Comparison of ENCODE assay signal across 25 cellular contexts in genomic region chr10:4249841-4250496, GRCh38.
A peak's percentile ranks its signal among the peaks of the same experiment; 100 is the strongest.
DNase-seq lines count a peak whose midpoint lies in the region; ATAC-seq, FAIRE-seq and TF ChIP-seq lines count a peak whose summit lies in the region.
"Had no signal": no experiment of that assay in that cellular context is flagged by ENCODE, and none has a peak within 500 bp of the region (broad histone marks: within the 10 kb centered on the region; RNA-seq: fewer than 3 reads in every experiment).

No MANE protein-coding gene starts in this region.

- H3K27ac ChIP-seq in ACC112 (ENCODE audit: low read depth, low read length) (peak overlapping the region; percentile 76), astrocyte (ENCODE audit: low read depth, low read length) (peak overlapping the region; percentile 14), foreskin keratinocyte (peak overlapping the region; percentile 89)
- H3K27ac ChIP-seq: adrenal gland, Peyer's patch, SK-N-MC had no signal

- peaks cover 35% of the 10 kb centered on the region for H3K4me1 Mint-ChIP-seq in astrocyte (ENCODE audit: low read depth, unreplicated experiment)
- peaks cover 18% of the 10 kb centered on the region for H3K4me1 Mint-ChIP-seq in T-helper 2 cell treated with Interferon-gamma antibody and Interleukin-4, amounts not matched to agents 5 μg/mL and 100 μg/mL, for 36 hours (ENCODE audit: low read depth)
- H3K4me1 Mint-ChIP-seq: GM23338 had no signal

- H3K4me2 ChIP-seq in astrocyte (ENCODE audit: low read length), result no peak overlapping the region
- H3K4me2 ChIP-seq: GM23338 had no signal

- FAIRE-seq in astrocyte (lab: Jason Lieb, UNC), result peak; percentile 23
- FAIRE-seq: urothelium cell line had no signal

- no peaks in the 10 kb centered on the region for H3K9me3 ChIP-seq in astrocyte (ENCODE audit: insufficient read depth, low read depth, low read length)
- H3K9me3 ChIP-seq: adrenal gland, Peyer's patch had no signal

- H3K4me1 ChIP-seq in ACC112 (ENCODE audit: control insufficient read depth, insufficient read depth, low read length, unreplicated experiment), result peaks cover 47% of the 10 kb centered on the region
- peaks cover 17% of the 10 kb centered on the region for H3K4me1 ChIP-seq in astrocyte (ENCODE audit: insufficient read depth, low read length)
- H3K4me1 ChIP-seq in foreskin keratinocyte, result peaks cover 19% of the 10 kb centered on the region
- H3K4me1 ChIP-seq: adrenal gland, Peyer's patch had no signal

- peak overlapping the region; percentile 48 for H3K27ac Mint-ChIP-seq in astrocyte (ENCODE audit: unreplicated experiment)
- no peak overlapping the region for H3K27ac Mint-ChIP-seq in T-helper 2 cell treated with Interferon-gamma antibody and Interleukin-4, amounts not matched to agents 5 μg/mL and 100 μg/mL, for 36 hours
- H3K27ac Mint-ChIP-seq: effector memory CD8-positive, alpha-beta T cell; GM23338; nephron progenitor cell had no signal

- H3K79me2 ChIP-seq in ACC112 (ENCODE audit: control insufficient read depth, insufficient read depth, low read length, unreplicated experiment) (no peaks in the 10 kb centered on the region), astrocyte (ENCODE audit: insufficient read depth, low read length) (no peaks in the 10 kb centered on the region)

- no peaks in the 10 kb centered on the region for H3K36me3 ChIP-seq in ACC112 (ENCODE audit: insufficient read depth, low read length)
- H3K36me3 ChIP-seq in astrocyte (ENCODE audit: insufficient read depth, low read length), result no peaks in the 10 kb centered on the region
- H3K36me3 ChIP-seq: adrenal gland, Peyer's patch had no signal

- peak; percentile 48 for DNase-seq in HT1080 (ENCODE audit: low read depth)
- DNase-seq in astrocyte (ENCODE audit: low read depth), result no peak
- peak; percentile 98 to 100 for DNase-seq in foreskin keratinocyte
- no peak for DNase-seq in foreskin melanocyte
- no peak for DNase-seq in T-helper 2 cell treated with Interferon-gamma antibody and Interleukin-4, amounts not matched to agents 5 μg/mL and 100 μg/mL, for 36 hours (ENCODE audit: low spot score)
- no peak for DNase-seq in SKM-1 treated with dmso at 0.1 percent for 144 hours (lab: John Stamatoyannopoulos, UW; ENCODE audit: unreplicated experiment)
- no peak for DNase-seq in NCI-H69 (lab: John Stamatoyannopoulos, UW)
- DNase-seq: ACHN; activated CD4-positive, CD25-positive, alpha-beta regulatory T cell treated with anti-CD3 and anti-CD28 coated beads, Interleukin-2, amount 50 U/mL, for 72 hours; activated effector memory CD4-positive, alpha-beta T cell treated with anti-CD3 and anti-CD28 coated beads, Interleukin-2, amount 50 U/mL, for 16 hours; adrenal gland; C1 segment of cervical spinal cord; effector memory CD8-positive, alpha-beta T cell; hypothalamus; mesendoderm; NCI-H1694 treated with DMSO at 0.1 percent for 48 hours; NCI-H345; nephron progenitor cell; Peyer's patch; stimulated activated CD4-positive, alpha-beta T cell treated with anti-CD3 and anti-CD28 coated beads, Interleukin-4, amount 100 ng/mL, for 24 hours had no signal

- no peak overlapping the region for H3K9ac ChIP-seq in astrocyte (ENCODE audit: low read length)

- H3K36me3 Mint-ChIP-seq in astrocyte (ENCODE audit: low read depth, unreplicated experiment), result no peaks in the 10 kb centered on the region
- H3K36me3 Mint-ChIP-seq in T-helper 2 cell treated with Interferon-gamma antibody and Interleukin-4, amounts not matched to agents 5 μg/mL and 100 μg/mL, for 36 hours (ENCODE audit: low read depth), result no peaks in the 10 kb centered on the region

- H3K9me3 Mint-ChIP-seq in astrocyte (ENCODE audit: unreplicated experiment), result peaks cover 13% of the 10 kb centered on the region
- peaks cover 7% of the 10 kb centered on the region for H3K9me3 Mint-ChIP-seq in T-helper 2 cell treated with Interferon-gamma antibody and Interleukin-4, amounts not matched to agents 5 μg/mL and 100 μg/mL, for 36 hours
- H3K9me3 Mint-ChIP-seq: central memory CD8-positive, alpha-beta T cell; effector memory CD8-positive, alpha-beta T cell; GM23338 had no signal

- no peak overlapping the region for H3K4me3 Mint-ChIP-seq in astrocyte (ENCODE audit: unreplicated experiment)
- no peak overlapping the region for H3K4me3 Mint-ChIP-seq in T-helper 2 cell treated with Interferon-gamma antibody and Interleukin-4, amounts not matched to agents 5 μg/mL and 100 μg/mL, for 36 hours
- H3K4me3 Mint-ChIP-seq: central memory CD8-positive, alpha-beta T cell; effector memory CD8-positive, alpha-beta T cell; GM23338; nephron progenitor cell had no signal

- TF ChIP-seq CTCF in astrocyte (IDR thresholded peaks at IDR 0.05; ENCODE audit: insufficient read depth, low read depth, low read length), result no peak
- no peak for TF ChIP-seq CTCF in foreskin keratinocyte (conservative IDR thresholded peaks at IDR 0.05)

- H2AFZ ChIP-seq in ACC112 (ENCODE audit: low read length, unreplicated experiment) (no peak overlapping the region), astrocyte (ENCODE audit: low read depth, low read length) (no peak overlapping the region)
- H2AFZ ChIP-seq: GM23338 had no signal

- H3K27me3 ChIP-seq in ACC112 (ENCODE audit: insufficient read depth, low read length) (no peaks in the 10 kb centered on the region), astrocyte (ENCODE audit: insufficient read depth, low read length) (no peaks in the 10 kb centered on the region), foreskin keratinocyte (no peaks in the 10 kb centered on the region)
- H3K27me3 ChIP-seq: adrenal gland, Peyer's patch had no signal

- H3K27me3 Mint-ChIP-seq in astrocyte (ENCODE audit: low read depth, unreplicated experiment), result no peaks in the 10 kb centered on the region
- peaks cover 4% of the 10 kb centered on the region for H3K27me3 Mint-ChIP-seq in T-helper 2 cell treated with Interferon-gamma antibody and Interleukin-4, amounts not matched to agents 5 μg/mL and 100 μg/mL, for 36 hours (ENCODE audit: low read depth)
- H3K27me3 Mint-ChIP-seq: central memory CD8-positive, alpha-beta T cell; effector memory CD8-positive, alpha-beta T cell had no signal

- no peaks in the 10 kb centered on the region for H4K20me1 ChIP-seq in astrocyte (ENCODE audit: insufficient read depth, low read length)

- H3K4me3 ChIP-seq in ACC112 (ENCODE audit: low read depth, low read length), result no peak overlapping the region
- no peak overlapping the region for H3K4me3 ChIP-seq in astrocyte (ENCODE audit: insufficient read depth, low read depth, low read length)
- H3K4me3 ChIP-seq: adrenal gland, GM23338, Peyer's patch, SK-N-MC had no signal

- peak; percentile 97 for ATAC-seq in foreskin keratinocyte
- ATAC-seq: GM23338 had no signal

Comparison
In these comparisons a context has a peak if more than half of its experiments do, and no peak if none do; other contexts are left out.
1. H3K27ac ChIP-seq: peak in every context shown above with its lines; median percentile 89 in foreskin keratinocyte; 76 in ACC112; 14 in astrocyte.
2. DNase-seq: peak in HT1080 (single experiment) and foreskin keratinocyte (2 of 2); none in astrocyte (single experiment), foreskin melanocyte (single experiment), T-helper 2 cell treated with Interferon-gamma antibody and Interleukin-4, amounts not matched to agents 5 μg/mL and 100 μg/mL, for 36 hours (single experiment), SKM-1 treated with dmso at 0.1 percent for 144 hours (single experiment) and NCI-H69 (single experiment).